ENCODE assay signal across 11 cellular contexts in the genomic region with DNA sequence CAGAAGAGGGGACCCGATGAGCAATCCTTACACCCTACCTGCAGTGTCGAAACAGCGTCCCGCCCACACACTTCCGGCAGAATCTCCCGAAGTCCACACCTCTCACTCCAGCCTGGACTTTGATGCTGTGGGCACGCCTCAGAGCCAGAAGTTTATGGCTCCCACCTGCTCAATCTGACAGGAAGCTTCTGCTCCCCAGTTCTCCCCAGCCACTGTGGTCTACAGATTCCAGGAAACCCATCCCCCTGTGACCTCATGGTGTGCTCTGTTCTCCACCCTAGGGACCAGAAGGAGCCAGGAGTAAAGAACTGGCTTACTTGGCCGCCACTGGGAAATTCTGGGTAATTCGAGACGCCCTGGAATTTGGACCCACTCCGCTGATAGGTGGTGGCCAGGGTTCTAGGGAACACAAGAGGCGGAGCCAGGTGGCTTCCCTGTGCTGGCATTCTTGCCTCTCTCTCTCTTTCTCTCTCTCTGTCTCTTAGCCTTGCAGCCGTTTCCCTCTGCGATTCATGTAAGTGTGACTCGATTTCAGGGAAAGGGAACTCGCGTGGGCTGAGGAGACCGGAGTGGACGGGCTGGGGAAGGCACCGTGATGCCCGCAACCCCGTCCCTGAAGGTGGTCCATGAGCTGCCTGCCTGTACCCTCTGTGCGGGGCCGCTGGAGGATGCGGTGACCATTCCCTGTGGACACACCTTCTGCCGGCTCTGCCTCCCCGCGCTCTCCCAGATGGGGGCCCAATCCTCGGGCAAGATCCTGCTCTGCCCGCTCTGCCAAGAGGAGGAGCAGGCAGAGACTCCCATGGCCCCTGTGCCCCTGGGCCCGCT. TPM values are rescaled to one million over a fixed set of nuclear protein-coding genes. Genes with fewer than 3 reads are reported as not detected.
A peak's percentile ranks its signal among the peaks of the same experiment; 100 is the strongest.
DNase-seq lines count a peak whose midpoint lies in the region; ATAC-seq and TF ChIP-seq lines count a peak whose summit lies in the region.
"Had no signal": no experiment of that assay in that cellular context is flagged by ENCODE, and none has a peak within 500 bp of the region (broad histone marks: within the 10 kb centered on the region; RNA-seq: fewer than 3 reads in every experiment).

A gene (plus strand): TSS at position 457 of the 828 bp plus-strand sequence. CDS start 139 bp downstream, at position 596.

- peak in 1 of 2 donors; percentile 48 for ATAC-seq in CD4-positive, CD25-positive, alpha-beta regulatory T cell (ENCODE audit: low read depth in 2 of 2)
- no peak for ATAC-seq in HG02852 (IDR thresholded peaks at IDR 0.05; ENCODE audit: unreplicated experiment)

- no peaks in the 10 kb centered on the region for H3K36me3 ChIP-seq in CD4-positive, CD25-positive, alpha-beta regulatory T cell (ENCODE audit: control insufficient read depth, insufficient read depth, low read length)
- no peaks in the 10 kb centered on the region for H3K36me3 ChIP-seq in neural progenitor cell
- H3K36me3 ChIP-seq: tibial artery had no signal

- H3K27me3 ChIP-seq in CD4-positive, CD25-positive, alpha-beta regulatory T cell (ENCODE audit: control insufficient read depth, insufficient read depth, low read length), result peaks cover 4% of the 10 kb centered on the region
- H3K27me3 ChIP-seq in neural progenitor cell, result peaks cover 37% of the 10 kb centered on the region

- H3F3A ChIP-seq in neural progenitor cell (ENCODE audit: low read depth), result no peaks in the 10 kb centered on the region

- no peak within 1 kb of the TSS for H3K27ac ChIP-seq in CD4-positive, CD25-positive, alpha-beta regulatory T cell (ENCODE audit: insufficient read depth, low read length, poor library complexity, severe bottlenecking)
- no peak within 1 kb of the TSS for H3K27ac ChIP-seq in neural progenitor cell
- H3K27ac ChIP-seq: tibial artery had no signal

- peak within 1 kb of the TSS; percentile 26 for H2AFZ ChIP-seq in neural progenitor cell (replicated peaks)

- peaks cover 7 to 29% (median 14%) of the 10 kb centered on the region in 4 donors for H3K4me1 Mint-ChIP-seq in CD4-positive, CD25-positive, alpha-beta regulatory T cell
- H3K4me1 Mint-ChIP-seq in neural progenitor cell, result no peaks in the 10 kb centered on the region

- H3K4me3 ChIP-seq in CD4-positive, CD25-positive, alpha-beta regulatory T cell (ENCODE audit: low read depth, low read length), result peak within 1 kb of the TSS; percentile 26
- H3K4me3 ChIP-seq in neural progenitor cell, result no peak within 1 kb of the TSS
- H3K4me3 ChIP-seq: tibial artery had no signal

- peak within 1 kb of the TSS in 3 of 4 donors; percentile 30 to 62 (median 42) for H3K4me3 Mint-ChIP-seq in CD4-positive, CD25-positive, alpha-beta regulatory T cell
- H3K4me3 Mint-ChIP-seq in neural progenitor cell, result peak within 1 kb of the TSS; percentile 1

- H4K20me1 ChIP-seq in neural progenitor cell (ENCODE audit: low read depth), result no peaks in the 10 kb centered on the region

- H3K9me3 ChIP-seq in CD4-positive, CD25-positive, alpha-beta regulatory T cell (ENCODE audit: control insufficient read depth in 2 of 2, low read length in 2 of 2), result no peaks in the 10 kb centered on the region
- H3K9me3 ChIP-seq in neural progenitor cell (ENCODE audit: low read depth), result no peaks in the 10 kb centered on the region
- H3K9me3 ChIP-seq: tibial artery had no signal

- no peaks in the 10 kb centered on the region for H3K9me3 Mint-ChIP-seq in CD4-positive, CD25-positive, alpha-beta regulatory T cell
- no peaks in the 10 kb centered on the region for H3K9me3 Mint-ChIP-seq in neural progenitor cell

- in situ Hi-C loops in GM13977 (cut with MboI; ENCODE audit: low pct_unique_long_range_greater_than_20kb, low sequenced_read_pairs, unreplicated experiment), result no loop called here

- H3K79me2 ChIP-seq in neural progenitor cell (ENCODE audit: low read depth), result no peaks in the 10 kb centered on the region

- no peaks in the 10 kb centered on the region for H3K36me3 Mint-ChIP-seq in CD4-positive, CD25-positive, alpha-beta regulatory T cell
- no peaks in the 10 kb centered on the region for H3K36me3 Mint-ChIP-seq in neural progenitor cell

- no peak within 1 kb of the TSS for H3K9ac ChIP-seq in neural progenitor cell

- no peak within 1 kb of the TSS for H3K4me2 ChIP-seq in neural progenitor cell

- TF ChIP-seq CTCF in neural progenitor cell (IDR thresholded peaks at IDR 0.05) (no peak), GM13977 (IDR thresholded peaks at IDR 0.05; ENCODE audit: extremely low read depth, insufficient read depth, missing control alignments) (no peak)

- peak in 2 of 3 donors; percentile 9 to 54 for DNase-seq in CD4-positive, CD25-positive, alpha-beta regulatory T cell
- peak; percentile 64 for DNase-seq in OCI-M1 (lab: John Stamatoyannopoulos, UW)
- peak; percentile 34 for DNase-seq in activated T-helper 9 cell treated with anti-CD3 and anti-CD28 coated beads, Interleukin-2, amount 50 U/mL, for 16 hours (ENCODE audit: low read depth)
- DNase-seq in neural progenitor cell (ENCODE audit: low spot score), result peak; percentile 13
- DNase-seq in GM19238 (ENCODE audit: insufficient read length, low spot score), result no peak
- DNase-seq in GM13977 (ENCODE audit: low spot score), result no peak
- DNase-seq in NCI-H2081 treated with DMSO at 0.1 percent for 48 hours (lab: John Stamatoyannopoulos, UW), result no peak
- DNase-seq: NCI-H1417 treated with DMSO at 0.1 percent for 48 hours, tibial artery had no signal

- H3K27ac Mint-ChIP-seq in CD4-positive, CD25-positive, alpha-beta regulatory T cell, result peak within 1 kb of the TSS in 1 of 3 donors; percentile 20
- H3K27ac Mint-ChIP-seq in neural progenitor cell, result no peak within 1 kb of the TSS

- H3K27me3 Mint-ChIP-seq in CD4-positive, CD25-positive, alpha-beta regulatory T cell, result peaks cover 8% of the 10 kb centered on the region
- peaks cover 10% of the 10 kb centered on the region for H3K27me3 Mint-ChIP-seq in neural progenitor cell (ENCODE audit: insufficient read depth, low read depth)

- peaks cover 8% of the 10 kb centered on the region for H3K4me1 ChIP-seq in CD4-positive, CD25-positive, alpha-beta regulatory T cell (ENCODE audit: control insufficient read depth, insufficient read depth, low read length, poor library complexity, severe bottlenecking)
- no peaks in the 10 kb centered on the region for H3K4me1 ChIP-seq in neural progenitor cell
- H3K4me1 ChIP-seq: tibial artery had no signal

RNA-seq across cellular contexts. Expression of the gene that starts here (rescaled TPM):
- not detected for total RNA-seq in CD4-positive, CD25-positive, alpha-beta regulatory T cell
- polyA plus RNA-seq in CD4-positive, CD25-positive, alpha-beta regulatory T cell, result not detected
- not detected in 2 replicates for total RNA-seq in neural progenitor cell (ENCODE audit: low replicate concordance)
- total RNA-seq: posterior vena cava had no signal

Comparison
In these comparisons a context has a peak if more than half of its experiments do, and no peak if none do; other contexts are left out.
1. Peak in DNase-seq and H3K4me3 ChIP-seq in CD4-positive, CD25-positive, alpha-beta regulatory T cell; RNA of the gene not detected or under 1 TPM.
2. Peak in DNase-seq in neural progenitor cell; RNA of the gene not detected or under 1 TPM.
3. DNase-seq: peak in OCI-M1 (single experiment) and activated T-helper 9 cell treated with anti-CD3 and anti-CD28 coated beads, Interleukin-2, amount 50 U/mL, for 16 hours (single experiment); none in GM19238 (single experiment), GM13977 (single experiment) and NCI-H2081 treated with DMSO at 0.1 percent for 48 hours (single experiment).